Comparison of ENCODE assay signal across 25 cellular contexts in genomic region chr20:49538950-49539349, GRCh38. TPM values are rescaled to one million over a fixed set of nuclear protein-coding genes. Genes with fewer than 3 reads are reported as not detected.
"Had no signal": no experiment of that assay in that cellular context is flagged by ENCODE, and none has a peak within 500 bp of the region (broad histone marks: within the 10 kb centered on the region; RNA-seq: fewer than 3 reads in every experiment).

No MANE protein-coding gene starts in this region.

- DNase-seq: naive thymus-derived CD4-positive, alpha-beta T cell; natural killer cell; occipital lobe; ovary; posterior cingulate gyrus; psoas muscle; right cardiac atrium; spleen; stimulated activated CD4-positive, alpha-beta T cell treated with anti-CD3 and anti-CD28 coated beads, Interleukin-15, amount 100 ng/mL, for 24 hours; stimulated activated CD4-positive, alpha-beta T cell treated with anti-CD3 and anti-CD28 coated beads, Interleukin-2, amount 100 ng/mL, for 48 hours; stimulated activated CD4-positive, alpha-beta T cell treated with anti-CD3 and anti-CD28 coated beads, Interleukin-4, amount 100 ng/mL, for 24 hours; stimulated activated naive B cell treated with anti-CD40 and anti-IgM and Interleukin-4, amounts not matched to agents 10 μg/mL and 1 μg/mL and 100 μg/mL, for 72 hours; stimulated activated naive CD4-positive, alpha-beta T cell treated with Interleukin-2 at 50 U/mL for 16 hours; stomach; thyroid gland; transverse colon; upper lobe of right lung; uterus had no signal

- H3K9ac ChIP-seq: neural progenitor cell, parathyroid adenoma had no signal

- H3K36me3 ChIP-seq: spleen, thyroid gland, transverse colon, upper lobe of right lung, uterus had no signal

- H3K27me3 ChIP-seq: neural progenitor cell, ovary, stomach, thyroid gland, upper lobe of right lung, uterus had no signal

- ATAC-seq: naive thymus-derived CD4-positive, alpha-beta T cell; natural killer cell; psoas muscle; right cardiac atrium; sciatic nerve; stimulated activated effector memory CD8-positive, alpha-beta T cell treated with anti-CD3 and anti-CD28 coated beads, Interleukin-12 subunit alpha, Interleukin-12 subunit beta, amount 100 ng/mL, for 72 hours; stimulated activated naive B cell treated with anti-CD40 and anti-IgM and Interleukin-4, amounts not matched to agents 10 μg/mL and 1 μg/mL and 100 μg/mL, for 72 hours; upper lobe of right lung had no signal

- H2AFZ ChIP-seq: neural progenitor cell, parathyroid adenoma had no signal

- H3K4me1 ChIP-seq: neural progenitor cell, parathyroid adenoma, psoas muscle, thyroid gland, transverse colon, upper lobe of right lung, uterus had no signal

- H3K79me2 ChIP-seq: parathyroid adenoma had no signal

- H3K4me2 ChIP-seq: neural progenitor cell, smooth muscle cell had no signal

- H3K27ac ChIP-seq: neural progenitor cell, ovary, parathyroid adenoma, psoas muscle, skin epidermis, spleen, stomach, thyroid gland, transverse colon, upper lobe of right lung, uterus had no signal

- H3K4me3 ChIP-seq: neural progenitor cell, ovary, psoas muscle, skin epidermis, smooth muscle cell, spleen, stomach, thoracic aorta, thyroid gland, transverse colon, upper lobe of right lung, uterus had no signal

- H3K9me3 ChIP-seq: ovary, psoas muscle, stomach, thoracic aorta, thyroid gland, transverse colon, upper lobe of right lung, uterus had no signal

RNA-seq across cellular contexts. Expression of gene PTGIS, which starts 29.0 kb away (rescaled TPM):
- total RNA-seq: natural killer cell had no signal
- polyA plus RNA-seq: naive thymus-derived CD4-positive, alpha-beta T cell had no signal

RNA-seq across cellular contexts. Expression of gene KCNB1, which starts 56.5 kb away (rescaled TPM):
- total RNA-seq: smooth muscle cell had no signal
- polyA plus RNA-seq: naive thymus-derived CD4-positive, alpha-beta T cell; smooth muscle cell had no signal
